ENCODE assay signal across 12 cellular contexts in genomic region chrX:110021180-110022022, GRCh38. TPM values are rescaled to one million over a fixed set of nuclear protein-coding genes. Genes with fewer than 3 reads are reported as not detected.
A peak's percentile ranks its signal among the peaks of the same experiment; 100 is the strongest.
DNase-seq lines count a peak whose midpoint lies in the region; ATAC-seq and TF ChIP-seq lines count a peak whose summit lies in the region.
"Had no signal": no experiment of that assay in that cellular context is flagged by ENCODE, and none has a peak within 500 bp of the region (broad histone marks: within the 10 kb centered on the region; RNA-seq: fewer than 3 reads in every experiment).

No MANE protein-coding gene starts in this region.

- no peaks in the 10 kb centered on the region for H4K20me1 ChIP-seq in hepatocyte (ENCODE audit: insufficient read depth, poor library complexity, severe bottlenecking)

- peaks cover 17% of the 10 kb centered on the region for H3K4me1 Mint-ChIP-seq in nephron progenitor cell

- H3K27me3 ChIP-seq in hepatocyte = no peaks in the 10 kb centered on the region

- no peak overlapping the region for H2AFZ ChIP-seq in hepatocyte

- 69% methylated on average over 4 of the region's 4 CpGs for WGBS in hepatocyte (ENCODE audit: low lambda C conversion rate, missing lambda C conversion rate)

- H3K36me3 Mint-ChIP-seq in nephron progenitor cell (ENCODE audit: low read depth) = peaks cover 29% of the 10 kb centered on the region

- no peak overlapping the region for H3K4me3 Mint-ChIP-seq in nephron progenitor cell
- H3K4me3 Mint-ChIP-seq: activated T-cell treated with anti-CD3 and anti-CD28 coated beads, Interleukin-2, amount 50 U/mL, for 24 hours had no signal

- no peak overlapping the region for H3K4me2 ChIP-seq in hepatocyte

- intact Hi-C loops in mucosa of descending colon (cut with DNase I, micrococcal nuclease) = no loop called here

- H3K36me3 ChIP-seq in mucosa of descending colon (ENCODE audit: low read depth) = no peaks in the 10 kb centered on the region
- H3K36me3 ChIP-seq in hepatocyte (replicated peaks; ENCODE audit: insufficient read depth, low read depth) = no peaks in the 10 kb centered on the region
- H3K36me3 ChIP-seq: breast epithelium had no signal

- in situ Hi-C loops in KBM-7 (cut with MboI; ENCODE audit: low pct_unique_long_range_greater_than_20kb, low sequenced_read_pairs) = no loop called here

- no peaks in the 10 kb centered on the region for H3K4me1 ChIP-seq in mucosa of descending colon (ENCODE audit: low read depth)
- H3K4me1 ChIP-seq in hepatocyte (ENCODE audit: insufficient read depth) = peaks cover 1% of the 10 kb centered on the region
- H3K4me1 ChIP-seq: breast epithelium had no signal

- no peaks in the 10 kb centered on the region for H3K9me3 Mint-ChIP-seq in nephron progenitor cell
- H3K9me3 Mint-ChIP-seq: activated T-cell treated with anti-CD3 and anti-CD28 coated beads, Interleukin-2, amount 50 U/mL, for 24 hours had no signal

- H3K27me3 Mint-ChIP-seq in nephron progenitor cell (ENCODE audit: low read depth, poor library complexity) = no peaks in the 10 kb centered on the region

- H3K27ac ChIP-seq in caudate nucleus (ENCODE audit: low read depth, low read length) (peak overlapping the region; percentile 29), hepatocyte (no peak overlapping the region)
- H3K27ac ChIP-seq: breast epithelium, C4-2B had no signal

- H3K9me3 ChIP-seq in mucosa of descending colon (no peaks in the 10 kb centered on the region), hepatocyte (ENCODE audit: low read depth) (no peaks in the 10 kb centered on the region)
- H3K9me3 ChIP-seq: breast epithelium had no signal

- DNase-seq in AG08395 (ENCODE audit: low spot score) (peak; percentile 61), KBM-7 (peak; percentile 25), caudate nucleus (lab: John Stamatoyannopoulos, UW) (no peak), mucosa of descending colon (no peak), NCI-H187 treated with DMSO at 0.1 percent for 48 hours (lab: John Stamatoyannopoulos, UW) (no peak), nephron progenitor cell (no peak), hepatocyte (ENCODE audit: low spot score) (no peak), hepatic stellate cell (ENCODE audit: low spot score) (no peak)
- DNase-seq: activated T-cell treated with anti-CD3 and anti-CD28 coated beads, Interleukin-2, amount 50 U/mL, for 24 hours had no signal

- ATAC-seq in mucosa of descending colon = peak; percentile 9
- ATAC-seq: esophagus mucosa had no signal

- no peaks in the 10 kb centered on the region for H3K79me2 ChIP-seq in hepatocyte

- no peaks in the 10 kb centered on the region for H3K9me2 ChIP-seq in hepatocyte (replicated peaks; ENCODE audit: insufficient read depth)

- H3K4me3 ChIP-seq in mucosa of descending colon = no peak overlapping the region
- no peak overlapping the region for H3K4me3 ChIP-seq in hepatocyte
- H3K4me3 ChIP-seq: breast epithelium had no signal

- no peak for TF ChIP-seq CTCF in mucosa of descending colon (IDR thresholded peaks at IDR 0.05)
- TF ChIP-seq CTCF in nephron progenitor cell (IDR thresholded peaks at IDR 0.05) = no peak
- no peak for TF ChIP-seq CTCF in hepatocyte (IDR thresholded peaks at IDR 0.05; ENCODE audit: poor library complexity)

- H3K27ac Mint-ChIP-seq in nephron progenitor cell = no peak overlapping the region
- H3K27ac Mint-ChIP-seq: activated T-cell treated with anti-CD3 and anti-CD28 coated beads, Interleukin-2, amount 50 U/mL, for 24 hours had no signal

RNA-seq across cellular contexts. Expression of gene TMEM164, which starts 18.5 kb away (rescaled TPM):
- total RNA-seq in mucosa of descending colon = 100 to 1,000 TPM in 1 of 3 donors, 10 to 100 TPM in 2; 58.6 to 103 (median 95.4) TPM
- total RNA-seq in hepatocyte = 26.7 and 34.2 TPM in 2 replicates
- polyA plus RNA-seq in hepatocyte = 3.1 and 5.4 TPM in 2 replicates

Comparison
In these comparisons a context has a peak if more than half of its experiments do, and no peak if none do; other contexts are left out.
1. DNase-seq: peak in AG08395 (single experiment) and KBM-7 (single experiment); none in caudate nucleus (0 of 61), mucosa of descending colon (0 of 3), NCI-H187 treated with DMSO at 0.1 percent for 48 hours (single experiment), nephron progenitor cell (single experiment), hepatocyte (single experiment) and hepatic stellate cell (single experiment).